ENCODE assay signal across 32 cellular contexts in genomic region chr5:10620346-10620745, GRCh38. TPM values are rescaled to one million over a fixed set of nuclear protein-coding genes. Genes with fewer than 3 reads are reported as not detected.
DNase-seq lines count a peak whose midpoint lies in the region; ATAC-seq, FAIRE-seq and TF ChIP-seq lines count a peak whose summit lies in the region.
"Had no signal": no experiment of that assay in that cellular context is flagged by ENCODE, and none has a peak within 500 bp of the region (broad histone marks: within the 10 kb centered on the region; RNA-seq: fewer than 3 reads in every experiment).

No MANE protein-coding gene starts in this region.

- no peak overlapping the region for H3K9ac ChIP-seq in K562 (ENCODE audit: insufficient read depth in 1 of 2, low read depth in 2 of 2, low read length in 2 of 2)
- H3K9ac ChIP-seq in mammary epithelial cell (ENCODE audit: insufficient read depth, low read length), result no peak overlapping the region

- peaks cover 10 to 40% of the 10 kb centered on the region in 2 experiments; a peak in 3 of 5 replicates for H3K27me3 ChIP-seq in K562 (ENCODE audit: control insufficient read depth in 2 of 2, insufficient read depth in 2 of 2, low read length in 2 of 2)
- H3K27me3 ChIP-seq in mammary epithelial cell (ENCODE audit: insufficient read depth, low read length), result no peaks in the 10 kb centered on the region
- H3K27me3 ChIP-seq: body of pancreas, ovary had no signal

- H4K20me1 ChIP-seq in K562 (replicated peaks; ENCODE audit: control insufficient read depth, insufficient read depth, low read length) (peaks cover 6% of the 10 kb centered on the region), mammary epithelial cell (ENCODE audit: insufficient read depth, low read length) (no peaks in the 10 kb centered on the region)

- intact Hi-C loops in K562 (cut with micrococcal nuclease) (no loop called here), mammary epithelial cell (cut with micrococcal nuclease) (no loop called here)

- BruUV-seq in K562 (replicated peaks; lab: Mats Ljungman, UMichigan) (no TSS peak), mammary epithelial cell (replicated peaks; lab: Mats Ljungman, UMichigan) (no TSS peak)

- POLR2A ChIA-PET in K562 (lab: Yijun Ruan, JAX), result interaction anchor here (1.2 to 1.9 kb wide), 5 partner anchors 10 to 146 kb away, joined by 3 to 9 read pairs (median 4); no protein-coding TSS in a partner anchor
- POLR2A ChIA-PET in activated CD4-positive, alpha-beta memory T cell treated with anti-CD3 and anti-CD28 coated beads, Interleukin-2, amount 10 ng/mL, durations not matched to agents 7 days and 5 days (lab: Charles Lee), result interaction anchor here (0.7 kb wide), 1 partner anchor 24 kb away, joined by 3 read pairs; no protein-coding TSS in a partner anchor

- no peaks in the 10 kb centered on the region for H3K79me2 ChIP-seq in K562 (ENCODE audit: control insufficient read depth, insufficient read depth, low read length)
- no peaks in the 10 kb centered on the region for H3K79me2 ChIP-seq in mammary epithelial cell (ENCODE audit: insufficient read depth, low read length)

- H3K4me3 Mint-ChIP-seq in activated CD4-positive, alpha-beta memory T cell treated with anti-CD3 and anti-CD28 coated beads, Interleukin-2, amount 10 ng/mL, durations not matched to agents 7 days and 5 days, result no peak overlapping the region
- H3K4me3 Mint-ChIP-seq: activated CD8-positive, alpha-beta T cell treated with anti-CD3 and anti-CD28 coated beads for 36 hours; CD4-positive, alpha-beta T cell; dendritic cell treated with granulocyte-macrophage colony-stimulating factor and Interleukin-4, amounts not matched to agents 40 ng/mL and 50 ng/mL, for 4 days had no signal

- TF ChIP-seq EP300 in K562 (IDR thresholded peaks at IDR 0.05; ENCODE audit: low read length), result peak; percentile 58; the same call in 1 of the 2 replicates

- H3K4me2 ChIP-seq in K562 (ENCODE audit: insufficient read depth, low read length), result no peak overlapping the region
- H3K4me2 ChIP-seq in mammary epithelial cell (ENCODE audit: insufficient read depth, low read depth, low read length), result no peak overlapping the region
- H3K4me2 ChIP-seq: PC-9 had no signal

- H3K9me1 ChIP-seq in K562 (ENCODE audit: control insufficient read depth, insufficient read depth, low read length), result no peaks in the 10 kb centered on the region

- peak in 2 of 4 experiments; percentile 34 to 41 for DNase-seq in K562 (ENCODE audit: extremely low read depth in 1 of 4, low spot score in 3 of 4)
- no peak for DNase-seq in mammary epithelial cell
- DNase-seq in NCI-H524 treated with DMSO at 0.1 percent for 48 hours (lab: John Stamatoyannopoulos, UW), result no peak
- no peak for DNase-seq in activated CD4-positive, alpha-beta memory T cell treated with anti-CD3 and anti-CD28 coated beads, Interleukin-2, amount 10 ng/mL, durations not matched to agents 7 days and 5 days
- no peak for DNase-seq in NCI-H1694 (lab: John Stamatoyannopoulos, UW)
- DNase-seq: activated CD8-positive, alpha-beta memory T cell treated with anti-CD3 and anti-CD28 coated beads, Interleukin-2, amount 50 U/mL, for 48 hours; activated CD8-positive, alpha-beta T cell treated with anti-CD3 and anti-CD28 coated beads for 36 hours; activated naive CD4-positive, alpha-beta T cell treated with anti-CD3 and anti-CD28 coated beads, Interleukin-2, amount 50 U/mL, for 16 hours; AML-193; body of pancreas; CD4-positive, alpha-beta T cell; erythroblast; glutamatergic neuron; H7; IMR-90; left colon; NCI-H2171; NCI-H524; NK-92 treated with Interleukin-12 subunit alpha and Interleukin-12 subunit beta, amount 100 ng/mL, for 24 hours; ovary; PC-9; Right ventricle myocardium superior; stimulated activated CD4-positive, alpha-beta T cell treated with anti-CD3 and anti-CD28 coated beads, Interleukin-15, amount 100 ng/mL, for 24 hours; stimulated activated CD4-positive, alpha-beta T cell treated with anti-CD3 and anti-CD28 coated beads, Interleukin-4, amount 100 ng/mL, for 4 hours; T-helper 2 cell; trophoblast cell had no signal

- H3K4me1 ChIP-seq in K562 (replicated peaks in 1 of 2; ENCODE audit: control insufficient read depth in 2 of 2, insufficient read depth in 2 of 2, low read length in 2 of 2) (peaks cover 0 to 8% of the 10 kb centered on the region in 2 experiments; a peak in 2 of 5 replicates), mammary epithelial cell (ENCODE audit: insufficient read depth, low read length) (no peaks in the 10 kb centered on the region)
- H3K4me1 ChIP-seq: body of pancreas had no signal

- in situ Hi-C loops in K562 (cut with MboI), result no loop called here
- in situ Hi-C loops in mammary epithelial cell (cut with MboI; ENCODE audit: low sequenced_read_pairs in 2 of 2), result no loop called here

- no peak for TF ChIP-seq RAD21 in K562 (CRISPR knock-in tag; conservative IDR thresholded peaks at IDR 0.05 in 1 of 2, IDR thresholded peaks at IDR 0.05 in 1 of 2)

- no peaks in the 10 kb centered on the region for H3K36me3 ChIP-seq in K562 (ENCODE audit: control insufficient read depth, insufficient read depth, low read length)
- no peaks in the 10 kb centered on the region for H3K36me3 ChIP-seq in mammary epithelial cell (ENCODE audit: insufficient read depth, low read length)
- H3K36me3 ChIP-seq: ovary had no signal

- CTCF ChIA-PET in K562 (lab: Yijun Ruan, JAX; ENCODE audit: low intra/inter-chr PET ratio), result no interaction called here
- CTCF ChIA-PET in mammary epithelial cell (lab: Charles Lee; ENCODE audit: low non-redundant PET), result no interaction called here
- CTCF ChIA-PET in activated CD4-positive, alpha-beta memory T cell treated with anti-CD3 and anti-CD28 coated beads, Interleukin-2, amount 10 ng/mL, durations not matched to agents 7 days and 5 days (lab: Charles Lee), result interaction anchor here (1.3 to 2.5 kb wide), 4 partner anchors 8 to 167 kb away, joined by 3 to 12 read pairs (median 6); no protein-coding TSS in a partner anchor

- FAIRE-seq in K562 (lab: Jason Lieb, UNC), result no peak
- FAIRE-seq: D721Med had no signal

- H3K27me3 Mint-ChIP-seq in activated CD4-positive, alpha-beta memory T cell treated with anti-CD3 and anti-CD28 coated beads, Interleukin-2, amount 10 ng/mL, durations not matched to agents 7 days and 5 days, result no peaks in the 10 kb centered on the region
- H3K27me3 Mint-ChIP-seq: activated CD8-positive, alpha-beta T cell treated with anti-CD3 and anti-CD28 coated beads for 36 hours; CD4-positive, alpha-beta T cell had no signal

- WGBS in K562 (ENCODE audit: insufficient coverage, low coverage, missing lambda C conversion rate), result 1% methylated on average over 3 of the region's 3 CpGs
- WGBS in mammary epithelial cell (ENCODE audit: low coverage, missing lambda C conversion rate), result 9% methylated on average over 3 of the region's 3 CpGs

- H3K4me1 Mint-ChIP-seq in activated CD4-positive, alpha-beta memory T cell treated with anti-CD3 and anti-CD28 coated beads, Interleukin-2, amount 10 ng/mL, durations not matched to agents 7 days and 5 days, result peaks cover 10% of the 10 kb centered on the region

- no peak for TF ChIP-seq CTCF in K562 (IDR thresholded peaks at IDR 0.05 in 2 of 3, conservative IDR thresholded peaks at IDR 0.05 in 1 of 3; ENCODE audit: insufficient read depth in 2 of 3, low read depth in 1 of 3, low read length in 3 of 3)
- no peak for TF ChIP-seq CTCF in mammary epithelial cell (conservative IDR thresholded peaks at IDR 0.05 in 1 of 2, IDR thresholded peaks at IDR 0.05 in 1 of 2; ENCODE audit: extremely low read depth in 1 of 2, insufficient read depth in 1 of 2, low read depth in 1 of 2, low read length in 2 of 2)

- H2AFZ ChIP-seq in K562 (ENCODE audit: low read depth, low read length), result no peak overlapping the region
- no peak overlapping the region for H2AFZ ChIP-seq in mammary epithelial cell (ENCODE audit: low read depth, low read length)
- H2AFZ ChIP-seq: PC-9 had no signal

- H3K27ac ChIP-seq in K562 (ENCODE audit: extremely low read depth, low read depth, low read length) (no peak overlapping the region), mammary epithelial cell (ENCODE audit: insufficient read depth, low read depth, low read length) (no peak overlapping the region)
- H3K27ac ChIP-seq: body of pancreas, ovary, PC-9 had no signal

- TF ChIP-seq POLR2A in K562 (conservative IDR thresholded peaks at IDR 0.05), result no peak

- H3K27ac Mint-ChIP-seq in activated CD4-positive, alpha-beta memory T cell treated with anti-CD3 and anti-CD28 coated beads, Interleukin-2, amount 10 ng/mL, durations not matched to agents 7 days and 5 days, result no peak overlapping the region
- H3K27ac Mint-ChIP-seq: activated CD8-positive, alpha-beta T cell treated with anti-CD3 and anti-CD28 coated beads for 36 hours; CD4-positive, alpha-beta T cell; dendritic cell treated with granulocyte-macrophage colony-stimulating factor and Interleukin-4, amounts not matched to agents 40 ng/mL and 50 ng/mL, for 4 days had no signal

- peaks cover 25% of the 10 kb centered on the region for H3K36me3 Mint-ChIP-seq in activated CD4-positive, alpha-beta memory T cell treated with anti-CD3 and anti-CD28 coated beads, Interleukin-2, amount 10 ng/mL, durations not matched to agents 7 days and 5 days (ENCODE audit: low read depth)

- dilution Hi-C loops in mammary epithelial cell (cut with HindIII; ENCODE audit: low sequenced_read_pairs), result loop anchor here (5.0 kb wide), 1 partner anchor 68 kb away; no protein-coding TSS in a partner anchor

- H3K9me3 ChIP-seq in K562 (replicated peaks; ENCODE audit: control insufficient read depth, insufficient read depth, low read depth, low read length) (no peaks in the 10 kb centered on the region), mammary epithelial cell (replicated peaks; ENCODE audit: insufficient read depth, low read length) (no peaks in the 10 kb centered on the region)
- H3K9me3 ChIP-seq: body of pancreas, ovary had no signal

- ATAC-seq in GM18511 (IDR thresholded peaks at IDR 0.05; ENCODE audit: unreplicated experiment) (peak; percentile 44), GM21786 (IDR thresholded peaks at IDR 0.05; ENCODE audit: unreplicated experiment) (peak; percentile 57), HG03103 (IDR thresholded peaks at IDR 0.05; ENCODE audit: low read depth, unreplicated experiment) (peak; percentile 45), K562 (peak; percentile 29; the same call in 2 of the 3 replicates)
- ATAC-seq: activated CD8-positive, alpha-beta T cell treated with anti-CD3 and anti-CD28 coated beads for 36 hours; body of pancreas; left colon had no signal

- H3K9me3 Mint-ChIP-seq in activated CD4-positive, alpha-beta memory T cell treated with anti-CD3 and anti-CD28 coated beads, Interleukin-2, amount 10 ng/mL, durations not matched to agents 7 days and 5 days, result no peaks in the 10 kb centered on the region
- H3K9me3 Mint-ChIP-seq: activated CD8-positive, alpha-beta T cell treated with anti-CD3 and anti-CD28 coated beads for 36 hours; CD4-positive, alpha-beta T cell; dendritic cell treated with granulocyte-macrophage colony-stimulating factor and Interleukin-4, amounts not matched to agents 40 ng/mL and 50 ng/mL, for 4 days had no signal

- H3K4me3 ChIP-seq in K562, result no peak overlapping the region
- H3K4me3 ChIP-seq in mammary epithelial cell (replicated peaks in 1 of 3; ENCODE audit: insufficient read depth in 1 of 3, low read depth in 2 of 3, low read length in 3 of 3), result no peak overlapping the region
- H3K4me3 ChIP-seq: body of pancreas, ovary, PC-9 had no signal

RNA-seq across cellular contexts. Expression of gene ANKRD33B, which starts 56.5 kb away (rescaled TPM):
- 1.3 and 1.7 TPM in 2 replicates for total RNA-seq in K562 (2011; cell fraction: chromatin; rRNA removed; ENCODE audit: low replicate concordance)
- total RNA-seq in K562 (2011; cell fraction: nucleolus; rRNA removed), result 1.5 and 1.6 TPM in 2 replicates
- total RNA-seq in K562 (2011; cell fraction: nucleoplasm; rRNA removed), result 1.5 and 1.7 TPM in 2 replicates
- total RNA-seq in K562 (2014; rRNA removed) (0.45 and 0.53 TPM in 2 replicates), K562 (2014; rRNA removed; fragmentation: Illumina TruSeq; extraction: Trizol) (0.38 and 0.40 TPM in 2 replicates), K562 (2015; rRNA removed; fragmentation: Illumina TruSeq; extraction: Trizol) (1.5 TPM in 2 replicates), K562 (2021) (1.3 and 1.7 TPM in 2 replicates), mammary epithelial cell (1 to 10 TPM in 1 of 2 donors, under 1 TPM in 1; under 0.01 to 1.8 TPM)
- polyA plus RNA-seq in K562 (2011; rRNA removed) (0.08 and 0.17 TPM in 2 replicates), K562 (2014; fragmentation: Illumina TruSeq; extraction: Trizol) (0.43 and 0.54 TPM in 2 replicates), K562 (2014; fragmentation: Nextera tagmentation; extraction: Ambion mirVana) (under 1 TPM; 0.10 to 0.17 TPM), K562 (2014; rRNA removed) (0.16 and 0.33 TPM in 2 replicates), mammary epithelial cell (0.50 TPM)
- polyA plus RNA-seq in K562 (2011; cell fraction: cytosol; rRNA removed), result 0.15 and 0.21 TPM in 2 replicates
- polyA plus RNA-seq in K562 (2011; cell fraction: nucleus; rRNA removed), result 0.24 and 0.44 TPM in 2 replicates
- polyA plus RNA-seq in K562 (2012), result 1.5 and 3.9 TPM in 2 replicates
- 0.36 and 0.67 TPM in 2 replicates for polyA minus RNA-seq in K562 (2011; rRNA and poly(A)+ RNA removed)
- 0.36 and 1.2 TPM in 2 replicates for polyA minus RNA-seq in K562 (2011; cell fraction: cytosol; rRNA and poly(A)+ RNA removed)
- polyA minus RNA-seq in K562 (2011; cell fraction: nucleus; rRNA and poly(A)+ RNA removed), result 0.78 and 0.81 TPM in 2 replicates
- 2.3 TPM for polyA minus RNA-seq in mammary epithelial cell
- total RNA-seq in activated CD4-positive, alpha-beta memory T cell treated with anti-CD3 and anti-CD28 coated beads, Interleukin-2, amount 10 ng/mL, durations not matched to agents 7 days and 5 days, result 1 to 10 TPM; 9.5 to 9.9 TPM
- polyA plus RNA-seq: neural cell had no signal
